5 cellular contexts compared by ENCODE assay signal in the genomic region with DNA sequence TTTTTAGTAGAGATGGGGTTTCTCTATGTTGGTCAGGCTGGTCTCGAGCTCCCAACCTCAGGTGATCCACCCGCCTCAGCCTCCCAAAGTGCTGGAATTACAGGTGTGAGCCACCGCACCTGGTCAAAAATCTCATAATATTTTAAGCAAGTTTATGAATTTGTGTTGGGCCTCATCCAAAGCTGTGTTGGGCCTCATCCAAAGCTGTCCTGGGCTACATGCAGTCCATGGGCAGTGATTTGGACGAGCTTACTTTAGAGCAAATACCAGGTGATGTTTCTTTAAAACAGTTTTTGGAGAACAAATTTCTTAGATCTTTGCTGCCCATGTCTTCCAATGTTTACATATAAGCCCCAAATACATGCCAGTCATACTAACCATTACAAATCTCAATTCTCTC.
"Had no signal": no experiment of that assay in that cellular context is flagged by ENCODE, and none has a peak within 500 bp of the region (broad histone marks: within the 10 kb centered on the region; RNA-seq: fewer than 3 reads in every experiment).

No MANE protein-coding gene starts in this region.

- H2AFZ ChIP-seq: GM23248 had no signal

- ATAC-seq: K562 had no signal

- H3K27ac ChIP-seq: GM23248 had no signal

- H3K9ac ChIP-seq: GM23248 had no signal

- DNase-seq: GM23248, HCEC 1CT, IMR-90, KG1 had no signal

- H3K4me3 ChIP-seq: GM23248, K562 had no signal
